In the genomic region with DNA sequence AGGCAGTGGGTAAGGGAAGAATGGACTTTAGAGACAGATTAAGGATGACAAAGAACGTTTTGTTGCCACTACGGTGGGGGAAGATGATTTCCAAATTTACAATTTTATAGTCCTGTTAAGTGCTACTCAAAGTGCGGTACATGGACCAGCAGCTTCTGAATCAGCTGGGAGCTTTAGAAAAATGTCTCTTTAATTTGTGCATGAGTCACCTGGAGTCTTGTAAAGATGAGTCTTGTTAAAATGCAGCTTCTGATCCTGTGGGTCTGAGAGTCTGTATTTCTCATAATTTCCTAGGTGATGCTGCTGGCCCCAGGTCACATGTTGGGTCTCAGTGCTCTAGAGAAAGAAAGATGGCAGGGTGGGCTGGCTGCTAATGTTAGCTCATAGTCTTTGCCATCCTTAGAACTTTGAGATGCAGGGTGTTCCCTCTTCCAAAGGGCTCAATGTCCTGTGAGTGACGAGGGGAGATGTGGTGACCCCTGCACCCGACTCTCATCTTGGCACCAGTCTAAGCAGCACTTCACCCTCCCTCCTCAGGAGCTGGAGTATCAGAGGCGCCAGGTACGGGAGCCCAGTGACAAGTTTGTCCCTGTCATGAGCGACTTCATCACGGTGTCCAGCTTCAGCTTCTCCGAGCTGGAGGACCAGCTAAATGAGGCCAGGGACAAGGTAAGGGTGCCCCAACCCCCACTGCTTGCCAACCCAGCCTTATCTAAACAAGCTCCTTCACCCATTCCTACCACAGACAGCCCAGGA, we compare ENCODE assay signal across 16 cellular contexts. TPM values are rescaled to one million over a fixed set of nuclear protein-coding genes. Genes with fewer than 3 reads are reported as not detected.
"Had no signal": no experiment of that assay in that cellular context is flagged by ENCODE, and none has a peak within 500 bp of the region (broad histone marks: within the 10 kb centered on the region; RNA-seq: fewer than 3 reads in every experiment).

No MANE protein-coding gene starts in this region.

- FAIRE-seq: endothelial cell of umbilical vein had no signal

- ATAC-seq: activated CD8-positive, alpha-beta memory T cell treated with anti-CD3 and anti-CD28 coated beads, Interleukin-2, amount 10 ng/mL, durations not matched to agents 7 days and 5 days; activated T-helper 17 cell treated with anti-CD3 and anti-CD28 coated beads, Interleukin-2, amount 50 U/mL, for 72 hours; naive thymus-derived CD4-positive, alpha-beta T cell; stimulated activated naive B cell treated with anti-CD40 and anti-IgM and Interleukin-4, amounts not matched to agents 10 μg/mL and 1 μg/mL and 100 μg/mL, for 72 hours; T-cell had no signal

- H3K27ac ChIP-seq: ovary, thyroid gland had no signal

- DNase-seq: activated B cell treated with CpG ODN at 0.5 μM for 24 hours; activated CD4-positive, alpha-beta memory T cell treated with anti-CD3 and anti-CD28 coated beads, Interleukin-2, amount 10 ng/mL, durations not matched to agents 7 days and 5 days; activated CD4-positive, alpha-beta T cell treated with anti-CD3 and anti-CD28 coated beads for 4 hours; activated CD8-positive, alpha-beta memory T cell treated with anti-CD3 and anti-CD28 coated beads, Interleukin-2, amount 10 ng/mL, durations not matched to agents 7 days and 5 days; activated naive CD4-positive, alpha-beta T cell treated with anti-CD3 and anti-CD28 coated beads for 36 hours; effector CD8-positive, alpha-beta T cell; esophagus squamous epithelium; immature natural killer cell; naive thymus-derived CD4-positive, alpha-beta T cell; stimulated activated naive B cell treated with anti-CD40 and anti-IgM and Interleukin-4, amounts not matched to agents 10 μg/mL and 1 μg/mL and 100 μg/mL, for 72 hours; T-cell; thyroid gland had no signal

- H3K27me3 ChIP-seq: ascending aorta, esophagus squamous epithelium, ovary, thyroid gland had no signal

- H3K9me3 ChIP-seq: ascending aorta, esophagus squamous epithelium, ovary, thyroid gland had no signal

- H3K36me3 ChIP-seq: ovary had no signal

- H3K4me1 ChIP-seq: ascending aorta, esophagus squamous epithelium, thyroid gland had no signal

- H3K4me3 ChIP-seq: ascending aorta, esophagus squamous epithelium, ovary, thyroid gland had no signal

RNA-seq across cellular contexts. Expression of a gene that starts 34.5 kb away (rescaled TPM):
- total RNA-seq: activated CD4-positive, alpha-beta memory T cell treated with anti-CD3 and anti-CD28 coated beads, Interleukin-2, amount 10 ng/mL, durations not matched to agents 7 days and 5 days had no signal
